Comparison of ENCODE assay signal across 8 cellular contexts in genomic region chr9:21434202-21435014, GRCh38. TPM values are rescaled to one million over a fixed set of nuclear protein-coding genes. Genes with fewer than 3 reads are reported as not detected.
A peak's percentile ranks its signal among the peaks of the same experiment; 100 is the strongest.
DNase-seq lines count a peak whose midpoint lies in the region; FAIRE-seq and TF ChIP-seq lines count a peak whose summit lies in the region.

No MANE protein-coding gene starts in this region.

- BruUV-seq in mammary epithelial cell (replicated peaks; lab: Mats Ljungman, UMichigan): no TSS peak

- DNase-seq in DMS 273 (lab: John Stamatoyannopoulos, UW; ENCODE audit: unreplicated experiment): peak; percentile 89
- DNase-seq in HFF-Myc (ENCODE audit: extremely low read depth, low read depth): peak; percentile 41
- DNase-seq in Peyer's patch: peak in 2 of 3 donors; percentile 52 to 75
- DNase-seq in mammary epithelial cell: peak; percentile 40
- peak; percentile 63 for DNase-seq in midbrain (lab: John Stamatoyannopoulos, UW)
- no peak for DNase-seq in epidermal melanocyte (ENCODE audit: insufficient read length, low spot score)
- no peak for DNase-seq in HK-2 (ENCODE audit: unreplicated experiment)
- DNase-seq in H54 (ENCODE audit: insufficient read length, low spot score): no peak

- TF ChIP-seq CTCF in HFF-Myc (IDR thresholded peaks at IDR 0.05; ENCODE audit: low read depth, low read length, missing control alignments) (peak; percentile 50), Peyer's patch (IDR thresholded peaks at IDR 0.05) (peak in 4 of 6 experiments; percentile 47 to 59 (median 52)), mammary epithelial cell (conservative IDR thresholded peaks at IDR 0.05 in 1 of 2, IDR thresholded peaks at IDR 0.05 in 1 of 2; ENCODE audit: extremely low read depth in 1 of 2, insufficient read depth in 1 of 2, low read depth in 1 of 2, low read length in 2 of 2) (peak; percentile 71 to 72)

- no peaks in the 10 kb centered on the region for H4K20me1 ChIP-seq in mammary epithelial cell (ENCODE audit: insufficient read depth, low read length)

- no peaks in the 10 kb centered on the region for H3K79me2 ChIP-seq in mammary epithelial cell (ENCODE audit: insufficient read depth, low read length)

- 45% methylated on average over 6 of the region's 9 CpGs for WGBS in mammary epithelial cell (ENCODE audit: low coverage, missing lambda C conversion rate)

- intact Hi-C loops in mammary epithelial cell (cut with micrococcal nuclease): loop anchor here (1.0 to 5.0 kb wide), 3 partner anchors 107 to 368 kb away; partner anchors contain the start of gene MTAP

- in situ Hi-C loops in mammary epithelial cell (cut with MboI; ENCODE audit: low sequenced_read_pairs in 2 of 2): loop anchor here in 1 of 2 donors (10.0 kb wide), 1 partner anchor 360 kb away; no protein-coding TSS in a partner anchor

- no peaks in the 10 kb centered on the region for H3K9me3 ChIP-seq in Peyer's patch
- H3K9me3 ChIP-seq in mammary epithelial cell (replicated peaks; ENCODE audit: insufficient read depth, low read length): no peaks in the 10 kb centered on the region

- no peak overlapping the region for H3K9ac ChIP-seq in mammary epithelial cell (ENCODE audit: insufficient read depth, low read length)

- H3K4me1 ChIP-seq in Peyer's patch (no peaks in the 10 kb centered on the region), mammary epithelial cell (ENCODE audit: insufficient read depth, low read length) (no peaks in the 10 kb centered on the region)

- H3K27ac ChIP-seq in Peyer's patch (no peak overlapping the region), mammary epithelial cell (ENCODE audit: insufficient read depth, low read depth, low read length) (no peak overlapping the region)

- no peaks in the 10 kb centered on the region for H3K27me3 ChIP-seq in Peyer's patch
- H3K27me3 ChIP-seq in mammary epithelial cell (ENCODE audit: insufficient read depth, low read length): peaks cover 3% of the 10 kb centered on the region

- H3K36me3 ChIP-seq in Peyer's patch (no peaks in the 10 kb centered on the region), mammary epithelial cell (ENCODE audit: insufficient read depth, low read length) (no peaks in the 10 kb centered on the region)

- no peak overlapping the region for H3K4me2 ChIP-seq in mammary epithelial cell (ENCODE audit: insufficient read depth, low read depth, low read length)

- CTCF ChIA-PET in mammary epithelial cell (lab: Charles Lee; ENCODE audit: low non-redundant PET): interaction anchor here (0.6 to 1.1 kb wide), 9 partner anchors 8 to 802 kb away, joined by 3 to 6 read pairs (median 3); no protein-coding TSS in a partner anchor

- H3K4me3 ChIP-seq in HFF-Myc (replicated peaks; ENCODE audit: low read depth, low read length): no peak overlapping the region
- H3K4me3 ChIP-seq in Peyer's patch: no peak overlapping the region
- no peak overlapping the region for H3K4me3 ChIP-seq in mammary epithelial cell (replicated peaks in 1 of 3; ENCODE audit: insufficient read depth in 1 of 3, low read depth in 2 of 3, low read length in 3 of 3)

- dilution Hi-C loops in mammary epithelial cell (cut with HindIII; ENCODE audit: low sequenced_read_pairs): no loop called here

- FAIRE-seq in H54 (lab: Jason Lieb, UNC): no peak

- no peak overlapping the region for H2AFZ ChIP-seq in mammary epithelial cell (ENCODE audit: low read depth, low read length)

- TF ChIP-seq POLR2A in Peyer's patch (IDR thresholded peaks at IDR 0.05): no peak
- no peak for TF ChIP-seq POLR2A in H54 (IDR thresholded peaks at IDR 0.05; ENCODE audit: low read depth, low read length)

RNA-seq across cellular contexts. Expression of gene IFNA1, which starts 5.8 kb away (rescaled TPM):
- total RNA-seq in Peyer's patch (not detected), mammary epithelial cell (not detected)
- not detected for polyA plus RNA-seq in mammary epithelial cell
- not detected for polyA minus RNA-seq in mammary epithelial cell

RNA-seq across cellular contexts. Expression of gene IFNA8, which starts 25.5 kb away (rescaled TPM):
- total RNA-seq in Peyer's patch (not detected), mammary epithelial cell (not detected)
- polyA plus RNA-seq in mammary epithelial cell: not detected
- polyA minus RNA-seq in mammary epithelial cell: not detected

RNA-seq across cellular contexts. Expression of gene IFNE, which starts 47.7 kb away (rescaled TPM):
- total RNA-seq in Peyer's patch (1 to 10 TPM in 3 of 4 donors, not detected in 1; 5.3 to 5.5 (median 5.3) TPM), mammary epithelial cell (10 to 100 TPM; 12.0 to 18.2 TPM)
- 0.61 TPM for polyA plus RNA-seq in mammary epithelial cell
- 4.0 TPM for polyA minus RNA-seq in mammary epithelial cell

RNA-seq across cellular contexts. Expression of gene IFNA2, which starts 49.2 kb away (rescaled TPM):
- total RNA-seq in Peyer's patch: not detected
- total RNA-seq in mammary epithelial cell: not detected
- polyA plus RNA-seq in mammary epithelial cell: not detected
- not detected for polyA minus RNA-seq in mammary epithelial cell

Comparison
In these comparisons a context has a peak if more than half of its experiments do, and no peak if none do; other contexts are left out.
1. DNase-seq: peak in DMS 273 (single experiment), HFF-Myc (single experiment), Peyer's patch (2 of 3), mammary epithelial cell (single experiment) and midbrain (single experiment); none in epidermal melanocyte (single experiment), HK-2 (single experiment) and H54 (single experiment).
2. Peak in every context shown above with its lines, with median percentiles within 50 percentile points of each other: CTCF ChIP-seq.